Comparison of ENCODE assay signal across 8 cellular contexts in the genomic region with DNA sequence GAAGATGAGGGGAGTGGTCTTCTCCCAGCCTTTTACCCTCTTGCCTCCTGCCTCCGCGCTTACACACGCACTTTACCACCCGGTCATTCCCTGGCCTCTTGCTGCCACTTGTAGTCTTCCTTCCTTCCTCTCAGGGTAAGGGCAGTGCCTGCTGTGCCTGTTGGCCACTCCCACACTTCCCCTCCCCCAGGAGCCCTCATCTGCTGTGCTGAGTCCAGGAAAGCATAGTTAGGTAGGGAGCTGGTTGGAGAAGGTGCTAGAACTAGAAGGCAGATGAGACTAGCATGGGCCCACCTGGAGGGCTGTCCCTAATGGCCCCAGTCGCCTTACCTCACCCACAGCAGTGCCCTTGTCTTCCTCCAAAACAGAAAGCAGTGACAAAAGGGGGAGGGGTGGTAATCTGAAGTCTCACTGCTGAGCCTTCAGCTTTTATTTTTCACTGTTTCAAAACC. TPM values are rescaled to one million over a fixed set of nuclear protein-coding genes. Genes with fewer than 3 reads are reported as not detected.
DNase-seq lines count a peak whose midpoint lies in the region; ATAC-seq and TF ChIP-seq lines count a peak whose summit lies in the region.

No MANE protein-coding gene starts in this region.

- TF ChIP-seq CTCF in WTC11 (IDR thresholded peaks at IDR 0.05) (no peak), spleen (IDR thresholded peaks at IDR 0.05 in 8 of 11, conservative IDR thresholded peaks at IDR 0.05 in 3 of 11) (no peak)

- H3K9me3 ChIP-seq in right cardiac atrium (ENCODE audit: control insufficient read depth, low read length) (no peaks in the 10 kb centered on the region), spleen (no peaks in the 10 kb centered on the region)

- CTCF ChIA-PET in WTC11 (lab: Charles Lee): interaction anchor here (0.8 to 2.7 kb wide), 9 partner anchors 14 to 214 kb away, joined by 3 to 19 read pairs (median 4); partner anchors contain the start of gene CCDC177

- no peaks in the 10 kb centered on the region for H3K9me3 Mint-ChIP-seq in activated T-cell treated with anti-CD3 and anti-CD28 coated beads, Interleukin-2, amount 50 U/mL, for 24 hours
- no peaks in the 10 kb centered on the region for H3K9me3 Mint-ChIP-seq in WTC11

- H3K36me3 Mint-ChIP-seq in activated T-cell treated with anti-CD3 and anti-CD28 coated beads, Interleukin-2, amount 50 U/mL, for 24 hours (ENCODE audit: low read depth): peaks cover 88% of the 10 kb centered on the region
- no peaks in the 10 kb centered on the region for H3K36me3 Mint-ChIP-seq in WTC11

- peaks cover 33% of the 10 kb centered on the region for H3K4me1 ChIP-seq in right cardiac atrium (ENCODE audit: control insufficient read depth, insufficient read depth, low read length)
- peaks cover 26 to 100% (median 73%) of the 10 kb centered on the region in 6 donors for H3K4me1 ChIP-seq in spleen

- no peaks in the 10 kb centered on the region for H3K27me3 ChIP-seq in right cardiac atrium (ENCODE audit: control insufficient read depth, insufficient read depth)
- no peaks in the 10 kb centered on the region for H3K27me3 ChIP-seq in spleen (replicated peaks in 1 of 7)

- TF ChIP-seq POLR2A in spleen (IDR thresholded peaks at IDR 0.05) (no peak), GM18505 (IDR thresholded peaks at IDR 0.05; ENCODE audit: borderline replicate concordance, extremely low read depth, insufficient read depth, insufficient read length) (no peak)

- peak overlapping the region; percentile 87 for H3K27ac Mint-ChIP-seq in activated T-cell treated with anti-CD3 and anti-CD28 coated beads, Interleukin-2, amount 50 U/mL, for 24 hours
- H3K27ac Mint-ChIP-seq in WTC11: peak overlapping the region; percentile 97

- peaks cover 67% of the 10 kb centered on the region for H3K4me1 Mint-ChIP-seq in activated T-cell treated with anti-CD3 and anti-CD28 coated beads, Interleukin-2, amount 50 U/mL, for 24 hours (ENCODE audit: low read depth)
- peaks cover 72% of the 10 kb centered on the region for H3K4me1 Mint-ChIP-seq in WTC11

- H3K4me3 ChIP-seq in right cardiac atrium (ENCODE audit: low read length) (no peak overlapping the region), spleen (peak overlapping the region in 1 of 8 donors; percentile 22)

- no peak for DNase-seq in activated T-cell treated with anti-CD3 and anti-CD28 coated beads, Interleukin-2, amount 50 U/mL, for 24 hours
- DNase-seq in activated T-cell treated with anti-CD3 and anti-CD28 coated beads for 4 hours (no peak), WTC11 (ENCODE audit: low spot score) (peak; percentile 45), right cardiac atrium (peak; percentile 52 to 84 (median 75)), spleen (peak; percentile 83), cortex of kidney (lab: John Stamatoyannopoulos, UW) (no peak), GM03348 (ENCODE audit: low spot score) (no peak)

- ATAC-seq in WTC11: peak; percentile 64
- ATAC-seq in right cardiac atrium: peak; percentile 39 to 46
- no peak for ATAC-seq in GM18505 (IDR thresholded peaks at IDR 0.05; ENCODE audit: unreplicated experiment)

- WGBS in right cardiac atrium: 47% methylated on average over 5 of the region's 5 CpGs
- WGBS in spleen, 5 donors: 14 to 26% (median 20%) methylated on average over 5 of the region's 5 CpGs

- peaks cover 0 to 82% (median 42%) of the 10 kb centered on the region in 6 donors for H3K36me3 ChIP-seq in spleen

- POLR2A ChIA-PET in WTC11 (lab: Charles Lee): interaction anchor here (0.8 to 1.1 kb wide), 3 partner anchors 54 to 139 kb away, joined by 3 to 5 read pairs (median 3); partner anchors contain the start of gene SRSF5

- H3K4me3 Mint-ChIP-seq in activated T-cell treated with anti-CD3 and anti-CD28 coated beads, Interleukin-2, amount 50 U/mL, for 24 hours: no peak overlapping the region
- peak overlapping the region; percentile 21; the same call in 1 of the 2 replicates for H3K4me3 Mint-ChIP-seq in WTC11

- intact Hi-C loops in right cardiac atrium (cut with DNase I): loop anchor here in 2 of 4 donors (5.0 kb wide), 2 partner anchors 95 to 100 kb away; partner anchors contain the start of gene SUSD6 (in 1 of the 2)
- intact Hi-C loops in spleen (cut with DNase I; ENCODE audit: low total_unique reads): no loop called here

- no peaks in the 10 kb centered on the region for H3K27me3 Mint-ChIP-seq in activated T-cell treated with anti-CD3 and anti-CD28 coated beads, Interleukin-2, amount 50 U/mL, for 24 hours
- H3K27me3 Mint-ChIP-seq in WTC11 (ENCODE audit: low read depth): no peaks in the 10 kb centered on the region

- peak overlapping the region; percentile 53 for H3K27ac ChIP-seq in right cardiac atrium (ENCODE audit: low read length)
- peak overlapping the region; percentile 38 to 85 (median 74) for H3K27ac ChIP-seq in spleen

TF ChIP-seq in WTC11, 78 proteins besides CTCF, POLR2A, EP300 and RAD21 (continues in another document):
- TF ChIP-seq, protein P1, sequence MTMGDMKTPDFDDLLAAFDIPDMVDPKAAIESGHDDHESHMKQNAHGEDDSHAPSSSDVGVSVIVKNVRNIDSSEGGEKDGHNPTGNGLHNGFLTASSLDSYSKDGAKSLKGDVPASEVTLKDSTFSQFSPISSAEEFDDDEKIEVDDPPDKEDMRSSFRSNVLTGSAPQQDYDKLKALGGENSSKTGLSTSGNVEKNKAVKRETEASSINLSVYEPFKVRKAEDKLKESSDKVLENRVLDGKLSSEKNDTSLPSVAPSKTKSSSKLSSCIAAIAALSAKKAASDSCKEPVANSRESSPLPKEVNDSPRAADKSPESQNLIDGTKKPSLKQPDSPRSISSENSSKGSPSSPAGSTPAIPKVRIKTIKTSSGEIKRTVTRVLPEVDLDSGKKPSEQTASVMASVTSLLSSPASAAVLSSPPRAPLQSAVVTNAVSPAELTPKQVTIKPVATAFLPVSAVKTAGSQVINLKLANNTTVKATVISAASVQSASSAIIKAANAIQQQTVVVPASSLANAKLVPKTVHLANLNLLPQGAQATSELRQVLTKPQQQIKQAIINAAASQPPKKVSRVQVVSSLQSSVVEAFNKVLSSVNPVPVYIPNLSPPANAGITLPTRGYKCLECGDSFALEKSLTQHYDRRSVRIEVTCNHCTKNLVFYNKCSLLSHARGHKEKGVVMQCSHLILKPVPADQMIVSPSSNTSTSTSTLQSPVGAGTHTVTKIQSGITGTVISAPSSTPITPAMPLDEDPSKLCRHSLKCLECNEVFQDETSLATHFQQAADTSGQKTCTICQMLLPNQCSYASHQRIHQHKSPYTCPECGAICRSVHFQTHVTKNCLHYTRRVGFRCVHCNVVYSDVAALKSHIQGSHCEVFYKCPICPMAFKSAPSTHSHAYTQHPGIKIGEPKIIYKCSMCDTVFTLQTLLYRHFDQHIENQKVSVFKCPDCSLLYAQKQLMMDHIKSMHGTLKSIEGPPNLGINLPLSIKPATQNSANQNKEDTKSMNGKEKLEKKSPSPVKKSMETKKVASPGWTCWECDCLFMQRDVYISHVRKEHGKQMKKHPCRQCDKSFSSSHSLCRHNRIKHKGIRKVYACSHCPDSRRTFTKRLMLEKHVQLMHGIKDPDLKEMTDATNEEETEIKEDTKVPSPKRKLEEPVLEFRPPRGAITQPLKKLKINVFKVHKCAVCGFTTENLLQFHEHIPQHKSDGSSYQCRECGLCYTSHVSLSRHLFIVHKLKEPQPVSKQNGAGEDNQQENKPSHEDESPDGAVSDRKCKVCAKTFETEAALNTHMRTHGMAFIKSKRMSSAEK (CRISPR knock-in tag; IDR thresholded peaks at IDR 0.05; ENCODE audit: borderline replicate concordance): no peak
- TF ChIP-seq HMGXB4 (CRISPR knock-in tag; IDR thresholded peaks at IDR 0.05) (no peak), NFYB (CRISPR knock-in tag; conservative IDR thresholded peaks at IDR 0.05; ENCODE audit: low read depth) (no peak)
- TF ChIP-seq, protein P2, sequence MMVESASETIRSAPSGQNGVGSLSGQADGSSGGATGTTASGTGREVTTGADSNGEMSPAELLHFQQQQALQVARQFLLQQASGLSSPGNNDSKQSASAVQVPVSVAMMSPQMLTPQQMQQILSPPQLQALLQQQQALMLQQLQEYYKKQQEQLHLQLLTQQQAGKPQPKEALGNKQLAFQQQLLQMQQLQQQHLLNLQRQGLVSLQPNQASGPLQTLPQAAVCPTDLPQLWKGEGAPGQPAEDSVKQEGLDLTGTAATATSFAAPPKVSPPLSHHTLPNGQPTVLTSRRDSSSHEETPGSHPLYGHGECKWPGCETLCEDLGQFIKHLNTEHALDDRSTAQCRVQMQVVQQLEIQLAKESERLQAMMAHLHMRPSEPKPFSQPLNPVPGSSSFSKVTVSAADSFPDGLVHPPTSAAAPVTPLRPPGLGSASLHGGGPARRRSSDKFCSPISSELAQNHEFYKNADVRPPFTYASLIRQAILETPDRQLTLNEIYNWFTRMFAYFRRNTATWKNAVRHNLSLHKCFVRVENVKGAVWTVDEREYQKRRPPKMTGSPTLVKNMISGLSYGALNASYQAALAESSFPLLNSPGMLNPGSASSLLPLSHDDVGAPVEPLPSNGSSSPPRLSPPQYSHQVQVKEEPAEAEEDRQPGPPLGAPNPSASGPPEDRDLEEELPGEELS (CRISPR knock-in tag; IDR thresholded peaks at IDR 0.05): peak; percentile 78
- TF ChIP-seq, protein P3, sequence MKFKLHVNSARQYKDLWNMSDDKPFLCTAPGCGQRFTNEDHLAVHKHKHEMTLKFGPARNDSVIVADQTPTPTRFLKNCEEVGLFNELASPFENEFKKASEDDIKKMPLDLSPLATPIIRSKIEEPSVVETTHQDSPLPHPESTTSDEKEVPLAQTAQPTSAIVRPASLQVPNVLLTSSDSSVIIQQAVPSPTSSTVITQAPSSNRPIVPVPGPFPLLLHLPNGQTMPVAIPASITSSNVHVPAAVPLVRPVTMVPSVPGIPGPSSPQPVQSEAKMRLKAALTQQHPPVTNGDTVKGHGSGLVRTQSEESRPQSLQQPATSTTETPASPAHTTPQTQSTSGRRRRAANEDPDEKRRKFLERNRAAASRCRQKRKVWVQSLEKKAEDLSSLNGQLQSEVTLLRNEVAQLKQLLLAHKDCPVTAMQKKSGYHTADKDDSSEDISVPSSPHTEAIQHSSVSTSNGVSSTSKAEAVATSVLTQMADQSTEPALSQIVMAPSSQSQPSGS (CRISPR knock-in tag; IDR thresholded peaks at IDR 0.05; ENCODE audit: borderline replicate concordance, low read depth): no peak

RNA-seq across cellular contexts. Expression of gene SRSF5, which starts 54.3 kb away (rescaled TPM):
- total RNA-seq in WTC11 (2021) (256 to 288 TPM (median 275 TPM) in 3 replicates), right cardiac atrium (100 to 1,000 TPM; 210 to 259 (median 237) TPM), spleen (100 to 1,000 TPM; 416 to 612 (median 512) TPM)
- polyA plus RNA-seq in right cardiac atrium (279 TPM), spleen (100 to 1,000 TPM; 366 to 491 (median 381) TPM)

Comparison
In these comparisons a context has a peak if more than half of its experiments do, and no peak if none do; other contexts are left out.
1. DNase-seq: peak in WTC11 (single experiment), right cardiac atrium (3 of 3) and spleen (single experiment); none in activated T-cell treated with anti-CD3 and anti-CD28 coated beads, Interleukin-2, amount 50 U/mL, for 24 hours (single experiment), activated T-cell treated with anti-CD3 and anti-CD28 coated beads for 4 hours (single experiment), cortex of kidney (single experiment) and GM03348 (single experiment).